In the genomic region with DNA sequence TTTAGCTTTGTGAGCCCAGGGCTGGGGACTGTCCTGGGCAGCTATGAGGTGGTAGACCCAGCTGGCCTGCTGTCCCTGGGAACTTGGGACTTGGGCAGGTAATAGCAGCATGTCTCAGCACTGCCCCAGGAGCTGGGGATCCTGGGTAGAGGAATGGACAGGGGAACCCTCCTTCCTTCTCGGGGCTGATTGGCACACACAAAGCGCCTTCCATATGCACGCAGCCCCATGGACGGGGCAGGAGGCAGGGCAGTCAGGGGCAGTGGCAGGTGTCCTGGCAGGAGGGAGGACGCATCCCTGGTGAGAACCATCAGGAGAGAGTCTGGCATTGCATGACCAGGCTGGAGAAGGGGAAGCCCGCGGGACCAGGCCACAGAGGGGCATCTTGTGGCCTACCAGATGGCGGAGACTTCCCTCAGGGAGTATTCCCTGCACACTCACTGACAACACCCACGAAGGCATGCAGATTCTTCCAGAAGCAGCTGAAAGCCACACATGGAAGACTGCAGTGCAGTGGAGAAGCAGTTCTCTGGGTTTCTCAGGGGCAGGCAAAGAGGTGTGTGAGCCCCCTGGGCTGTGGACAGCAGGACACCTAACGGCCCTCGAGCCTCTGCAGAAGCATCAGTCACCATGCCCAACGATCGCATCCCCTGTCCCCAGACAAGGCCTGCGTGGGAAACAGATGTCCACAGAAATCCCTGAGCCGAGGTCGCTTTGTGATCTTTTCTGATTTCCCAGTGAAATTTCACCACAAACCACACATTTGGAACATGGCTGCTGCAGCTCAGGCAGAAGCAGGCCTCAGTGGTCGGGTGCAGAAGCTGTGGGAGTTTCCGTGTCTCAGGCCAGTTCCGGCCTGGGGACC, we compare ENCODE assay signal across 1 cellular context.
TF ChIP-seq lines count a peak whose summit lies in the region.

No MANE protein-coding gene starts in this region.

TF ChIP-seq in WTC11, 78 proteins besides CTCF, POLR2A, EP300 and RAD21 (continued from another document):
- TF ChIP-seq, protein P1, sequence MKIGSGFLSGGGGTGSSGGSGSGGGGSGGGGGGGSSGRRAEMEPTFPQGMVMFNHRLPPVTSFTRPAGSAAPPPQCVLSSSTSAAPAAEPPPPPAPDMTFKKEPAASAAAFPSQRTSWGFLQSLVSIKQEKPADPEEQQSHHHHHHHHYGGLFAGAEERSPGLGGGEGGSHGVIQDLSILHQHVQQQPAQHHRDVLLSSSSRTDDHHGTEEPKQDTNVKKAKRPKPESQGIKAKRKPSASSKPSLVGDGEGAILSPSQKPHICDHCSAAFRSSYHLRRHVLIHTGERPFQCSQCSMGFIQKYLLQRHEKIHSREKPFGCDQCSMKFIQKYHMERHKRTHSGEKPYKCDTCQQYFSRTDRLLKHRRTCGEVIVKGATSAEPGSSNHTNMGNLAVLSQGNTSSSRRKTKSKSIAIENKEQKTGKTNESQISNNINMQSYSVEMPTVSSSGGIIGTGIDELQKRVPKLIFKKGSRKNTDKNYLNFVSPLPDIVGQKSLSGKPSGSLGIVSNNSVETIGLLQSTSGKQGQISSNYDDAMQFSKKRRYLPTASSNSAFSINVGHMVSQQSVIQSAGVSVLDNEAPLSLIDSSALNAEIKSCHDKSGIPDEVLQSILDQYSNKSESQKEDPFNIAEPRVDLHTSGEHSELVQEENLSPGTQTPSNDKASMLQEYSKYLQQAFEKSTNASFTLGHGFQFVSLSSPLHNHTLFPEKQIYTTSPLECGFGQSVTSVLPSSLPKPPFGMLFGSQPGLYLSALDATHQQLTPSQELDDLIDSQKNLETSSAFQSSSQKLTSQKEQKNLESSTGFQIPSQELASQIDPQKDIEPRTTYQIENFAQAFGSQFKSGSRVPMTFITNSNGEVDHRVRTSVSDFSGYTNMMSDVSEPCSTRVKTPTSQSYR (CRISPR knock-in tag; IDR thresholded peaks at IDR 0.05) = no peak
- no peak for TF ChIP-seq ZNF121 (CRISPR knock-in tag; IDR thresholded peaks at IDR 0.05)
- TF ChIP-seq HMGA2 (CRISPR knock-in tag; IDR thresholded peaks at IDR 0.05) = no peak
- TF ChIP-seq ATF1 (CRISPR knock-in tag; IDR thresholded peaks at IDR 0.05) = no peak
